In genomic region chr12:111398530-111398929, GRCh38 we compare ENCODE assay signal across 13 cellular contexts. TPM values are rescaled to one million over a fixed set of nuclear protein-coding genes. Genes with fewer than 3 reads are reported as not detected.
DNase-seq lines count a peak whose midpoint lies in the region; ATAC-seq, FAIRE-seq and TF ChIP-seq lines count a peak whose summit lies in the region.
"Had no signal": no experiment of that assay in that cellular context is flagged by ENCODE, and none has a peak within 500 bp of the region (broad histone marks: within the 10 kb centered on the region; RNA-seq: fewer than 3 reads in every experiment).

No MANE protein-coding gene starts in this region.

- H3K79me2 ChIP-seq in ACC112 (ENCODE audit: control insufficient read depth, insufficient read depth, low read length, unreplicated experiment) = no peaks in the 10 kb centered on the region

- H3K27ac ChIP-seq in ACC112 (ENCODE audit: low read depth, low read length) (peak overlapping the region; percentile 84), mucosa of rectum (ENCODE audit: low read depth in 2 of 2, low read length in 2 of 2) (peak overlapping the region; percentile 42 to 48)

- POLR2A ChIA-PET in activated B cell treated with CpG ODN at 0.5 μM for 24 hours (lab: Charles Lee) = interaction anchor here (0.9 to 5.4 kb wide), 4 partner anchors 14 to 53 kb away, joined by 3 to 43 read pairs (median 15); no protein-coding TSS in a partner anchor

- H3K36me3 Mint-ChIP-seq in activated B cell treated with CpG ODN at 0.5 μM for 24 hours (ENCODE audit: low read depth) = no peaks in the 10 kb centered on the region

- CTCF ChIA-PET in activated B cell treated with CpG ODN at 0.5 μM for 24 hours (lab: Charles Lee) = interaction anchor here (1.5 to 14.5 kb wide), 6 partner anchors 14 to 130 kb away, joined by 4 to 522 read pairs (median 40); no protein-coding TSS in a partner anchor

- peak overlapping the region; percentile 35 for H3K27ac Mint-ChIP-seq in activated B cell treated with CpG ODN at 0.5 μM for 24 hours

- H3K27me3 Mint-ChIP-seq in activated B cell treated with CpG ODN at 0.5 μM for 24 hours = no peaks in the 10 kb centered on the region

- no peaks in the 10 kb centered on the region for H3K36me3 ChIP-seq in ACC112 (ENCODE audit: insufficient read depth, low read length)
- H3K36me3 ChIP-seq in mucosa of rectum (ENCODE audit: control insufficient read depth in 2 of 2, insufficient read depth in 2 of 2, low read length in 2 of 2) = no peaks in the 10 kb centered on the region

- peaks cover 46% of the 10 kb centered on the region for H3K4me1 Mint-ChIP-seq in activated B cell treated with CpG ODN at 0.5 μM for 24 hours

- no peak overlapping the region for H3K9ac ChIP-seq in mucosa of rectum (ENCODE audit: low read depth in 1 of 2, low read length in 2 of 2)

- intact Hi-C loops in activated B cell treated with CpG ODN at 0.5 μM for 24 hours (cut with micrococcal nuclease) = no loop called here

- no peaks in the 10 kb centered on the region for H3K9me3 Mint-ChIP-seq in activated B cell treated with CpG ODN at 0.5 μM for 24 hours
- H3K9me3 Mint-ChIP-seq: activated T-cell treated with anti-CD3 and anti-CD28 coated beads, Interleukin-2, amount 50 U/mL, for 4 hours had no signal

- ATAC-seq in activated B cell treated with CpG ODN at 0.5 μM for 24 hours (ENCODE audit: low read depth) (no peak), GM19452 (IDR thresholded peaks at IDR 0.05; ENCODE audit: unreplicated experiment) (no peak)
- ATAC-seq: activated T-cell treated with anti-CD3 and anti-CD28 coated beads, Interleukin-2, amount 50 U/mL, for 4 hours; esophagus mucosa had no signal

- H3K4me3 Mint-ChIP-seq in activated B cell treated with CpG ODN at 0.5 μM for 24 hours = no peak overlapping the region
- H3K4me3 Mint-ChIP-seq: activated T-cell treated with anti-CD3 and anti-CD28 coated beads, Interleukin-2, amount 50 U/mL, for 4 hours had no signal

- H2AFZ ChIP-seq in ACC112 (ENCODE audit: low read length, unreplicated experiment) = no peak overlapping the region

- peaks cover 34% of the 10 kb centered on the region for H3K4me1 ChIP-seq in ACC112 (ENCODE audit: control insufficient read depth, insufficient read depth, low read length, unreplicated experiment)
- H3K4me1 ChIP-seq in mucosa of rectum (ENCODE audit: control insufficient read depth in 2 of 2, insufficient read depth in 2 of 2, low read length in 2 of 2) = peaks cover 4 to 12% of the 10 kb centered on the region in 2 donors

- no peak for TF ChIP-seq CTCF in GM20000 (IDR thresholded peaks at IDR 0.05; ENCODE audit: extremely low read depth, missing control alignments)
- TF ChIP-seq CTCF in activated B cell treated with CpG ODN at 0.5 μM for 24 hours (IDR thresholded peaks at IDR 0.05) = no peak

- H3K27me3 ChIP-seq in ACC112 (ENCODE audit: insufficient read depth, low read length) (no peaks in the 10 kb centered on the region), mucosa of rectum (ENCODE audit: control insufficient read depth in 2 of 2, insufficient read depth in 2 of 2, low read length in 2 of 2) (no peaks in the 10 kb centered on the region)

- H3K4me3 ChIP-seq in ACC112 (ENCODE audit: low read depth, low read length) (no peak overlapping the region), mucosa of rectum (ENCODE audit: low read length in 2 of 2) (no peak overlapping the region)

- no peaks in the 10 kb centered on the region for H3K9me3 ChIP-seq in mucosa of rectum (ENCODE audit: control insufficient read depth in 2 of 2, low read length in 2 of 2)

- no peak for FAIRE-seq in GM19239 (lab: Jason Lieb, UNC)

- DNase-seq in GM20000 (ENCODE audit: low spot score) (peak; percentile 2), activated B cell treated with CpG ODN at 0.5 μM for 24 hours (no peak), GM19239 (ENCODE audit: insufficient read length, low spot score) (no peak), COLO668 (lab: John Stamatoyannopoulos, UW; ENCODE audit: unreplicated experiment) (no peak), NCI-H1694 (lab: John Stamatoyannopoulos, UW) (no peak)
- DNase-seq: activated CD4-positive, alpha-beta T cell treated with anti-CD3 and anti-CD28 coated beads for 48 hours; activated T-cell treated with anti-CD3 and anti-CD28 coated beads, Interleukin-2, amount 50 U/mL, for 4 hours; NCI-H226; T-helper 2 cell had no signal

RNA-seq across cellular contexts. Expression of gene SH2B3, which starts 7.2 kb away (rescaled TPM):
- total RNA-seq in activated B cell treated with CpG ODN at 0.5 μM for 24 hours = 46.7 and 50.7 TPM in 2 replicates

RNA-seq across cellular contexts. Expression of gene PHETA1, which starts 29.6 kb away (rescaled TPM):
- total RNA-seq in activated B cell treated with CpG ODN at 0.5 μM for 24 hours = 1.6 and 2.0 TPM in 2 replicates
